ENCODE assay signal across 9 cellular contexts in genomic region chr12:65170245-65170881, GRCh38. TPM values are rescaled to one million over a fixed set of nuclear protein-coding genes. Genes with fewer than 3 reads are reported as not detected.
A peak's percentile ranks its signal among the peaks of the same experiment; 100 is the strongest.
DNase-seq lines count a peak whose midpoint lies in the region; ATAC-seq, FAIRE-seq and TF ChIP-seq lines count a peak whose summit lies in the region.
"Had no signal": no experiment of that assay in that cellular context is flagged by ENCODE, and none has a peak within 500 bp of the region (broad histone marks: within the 10 kb centered on the region; RNA-seq: fewer than 3 reads in every experiment).

No MANE protein-coding gene starts in this region.

- ATAC-seq in GM21367 (IDR thresholded peaks at IDR 0.05; ENCODE audit: unreplicated experiment) = peak; percentile 48
- ATAC-seq in left ventricle myocardium superior = peak; percentile 72

- no peaks in the 10 kb centered on the region for H3K9me2 ChIP-seq in SK-N-SH

- TF ChIP-seq EP300 in SK-N-SH (IDR thresholded peaks at IDR 0.05; ENCODE audit: borderline replicate concordance in 1 of 2, low read depth in 1 of 2, low read length in 1 of 2) = no peak

- TF ChIP-seq POLR2A in vagina (IDR thresholded peaks at IDR 0.05) = no peak

- peaks cover 41% of the 10 kb centered on the region for H4K20me1 ChIP-seq in SK-N-SH (ENCODE audit: insufficient read depth)

- H3K9ac ChIP-seq in SK-N-SH = peak overlapping the region; percentile 94
- peak overlapping the region; percentile 94 for H3K9ac ChIP-seq in adipocyte (ENCODE audit: low read length)

- no peaks in the 10 kb centered on the region; the same call in 1 of the 2 replicates for H3K27me3 ChIP-seq in SK-N-SH (ENCODE audit: insufficient read depth)
- peaks cover 5% of the 10 kb centered on the region for H3K27me3 ChIP-seq in adipocyte (replicated peaks; ENCODE audit: control insufficient read depth, insufficient read depth, low read length)
- no peaks in the 10 kb centered on the region for H3K27me3 ChIP-seq in vagina

- CTCF ChIA-PET in SK-N-SH (lab: Yijun Ruan, JAX) = interaction anchor here (1.1 to 1.4 kb wide), 2 partner anchors 11 to 62 kb away, joined by 3 to 4 read pairs; no protein-coding TSS in a partner anchor

- peaks cover 12% of the 10 kb centered on the region for H3F3A ChIP-seq in SK-N-SH (replicated peaks; ENCODE audit: insufficient read depth)

- TF ChIP-seq CTCF in D721Med (IDR thresholded peaks at IDR 0.05; ENCODE audit: insufficient read depth, missing control alignments) (no peak), SK-N-SH (IDR thresholded peaks at IDR 0.05) (peak; percentile 1; the same call in 1 of the 2 replicates), vagina (IDR thresholded peaks at IDR 0.05) (no peak)

- H3K4me2 ChIP-seq in SK-N-SH = peak overlapping the region; percentile 86

- no peak for TF ChIP-seq RAD21 in SK-N-SH (IDR thresholded peaks at IDR 0.05; ENCODE audit: low read length)

- H3K9me3 ChIP-seq in SK-N-SH = no peaks in the 10 kb centered on the region
- H3K9me3 ChIP-seq in adipocyte (ENCODE audit: control insufficient read depth, low read length) = no peaks in the 10 kb centered on the region
- no peaks in the 10 kb centered on the region for H3K9me3 ChIP-seq in vagina

- H3K79me2 ChIP-seq in SK-N-SH (ENCODE audit: insufficient read depth) = peaks cover 57% of the 10 kb centered on the region

- peak overlapping the region; percentile 100; the same call in 1 of the 2 replicates for H2AFZ ChIP-seq in SK-N-SH (ENCODE audit: low read depth)

- 20% methylated on average over 21 of the region's 44 CpGs for WGBS in SK-N-SH (ENCODE audit: low lambda C conversion rate)

- H3K36me3 ChIP-seq in SK-N-SH (replicated peaks in 1 of 2; ENCODE audit: control insufficient read depth in 1 of 2, insufficient read depth in 2 of 2, low read length in 1 of 2) (peaks cover 5 to 11% of the 10 kb centered on the region in 2 experiments), adipocyte (ENCODE audit: control insufficient read depth, insufficient read depth, low read length, severe bottlenecking) (no peaks in the 10 kb centered on the region), vagina (peaks cover 0 to 6% of the 10 kb centered on the region in 2 donors)

- POLR2A ChIA-PET in SK-N-SH (lab: Yijun Ruan, JAX) = interaction anchor here (1.4 kb wide), 1 partner anchor 62 kb away, joined by 6 read pairs; no protein-coding TSS in a partner anchor

- DNase-seq in D721Med (ENCODE audit: insufficient read length, low spot score) (peak; percentile 20), HT1080 (ENCODE audit: low read depth) (peak; percentile 64), SK-N-SH (peak; percentile 63), adipocyte (ENCODE audit: low read depth) (peak; percentile 86), left ventricle myocardium superior (peak; percentile 70), putamen (ENCODE audit: low spot score) (peak; percentile 21), vagina (ENCODE audit: extremely low spot score in 2 of 2) (peak in 1 of 2 donors; percentile 90)

- intact Hi-C loops in left ventricle myocardium superior (cut with micrococcal nuclease) = no loop called here
- intact Hi-C loops in vagina (cut with DNase I) = no loop called here

- H3K4me3 ChIP-seq in SK-N-SH (ENCODE audit: low read depth in 2 of 2, low read length in 1 of 2) (peak overlapping the region; percentile 93 to 94), adipocyte (ENCODE audit: low read length) (peak overlapping the region; percentile 100), vagina (peak overlapping the region; percentile 58 to 75)

- H3K27ac ChIP-seq in SK-N-SH (ENCODE audit: low read depth in 2 of 2, low read length in 1 of 2) = peak overlapping the region in 1 of 2 experiments; percentile 89; a peak in 2 of 4 replicates
- H3K27ac ChIP-seq in vagina = peak overlapping the region; percentile 87

- H3K4me1 ChIP-seq in SK-N-SH (ENCODE audit: control insufficient read depth in 1 of 2, insufficient read depth in 2 of 2, low read depth in 1 of 2, low read length in 1 of 2) (peaks cover 12 to 18% of the 10 kb centered on the region in 2 experiments; a peak in 3 of 4 replicates), adipocyte (ENCODE audit: control insufficient read depth, insufficient read depth, low read length) (peaks cover 43% of the 10 kb centered on the region), vagina (peaks cover 59% of the 10 kb centered on the region)

- FAIRE-seq in D721Med (lab: Jason Lieb, UNC) = no peak

TF ChIP-seq in SK-N-SH, 30 proteins besides CTCF, POLR2A, EP300 and RAD21:
- no peak for TF ChIP-seq GABPA (IDR thresholded peaks at IDR 0.05; ENCODE audit: low read depth)
- peak; percentile 67 for TF ChIP-seq PBX3 (IDR thresholded peaks at IDR 0.05)
- 0 out of 2 replicates have a peak, but pooled peaks have one; percentile 14 for TF ChIP-seq MAX (IDR thresholded peaks at IDR 0.05; ENCODE audit: low read depth)

RNA-seq across cellular contexts. Expression of gene LEMD3, which starts 1.0 kb away (rescaled TPM):
- 23.7 and 24.8 TPM in 2 replicates for total RNA-seq in HT1080 (2014; rRNA removed; shearing (Covaris generic))
- 9.6 and 13.9 TPM in 2 replicates for polyA plus RNA-seq in HT1080 (2015; cell fraction: cytosol; rRNA removed)
- 40.3 and 50.3 TPM in 2 replicates for polyA plus RNA-seq in HT1080 (2015; cell fraction: nucleus; rRNA removed)
- 4.4 and 6.1 TPM in 2 replicates for polyA plus RNA-seq in SK-N-SH (2012; rRNA removed)
- polyA plus RNA-seq in SK-N-SH (2012; cell fraction: cytosol; rRNA removed) = 4.6 and 5.1 TPM in 2 replicates
- polyA plus RNA-seq in SK-N-SH (2012; cell fraction: nucleus; rRNA removed) = 11.7 and 12.8 TPM in 2 replicates
- total RNA-seq in left ventricle myocardium superior (16.8 TPM), vagina (35.8 TPM)

RNA-seq across cellular contexts. Expression of gene WIF1, which starts 49.3 kb away (rescaled TPM):
- not detected in 2 replicates for total RNA-seq in HT1080 (2014; rRNA removed; shearing (Covaris generic))
- polyA plus RNA-seq in HT1080 (2015; cell fraction: cytosol; rRNA removed) = not detected in 2 replicates
- polyA plus RNA-seq in HT1080 (2015; cell fraction: nucleus; rRNA removed) = not detected in 2 replicates
- not detected in 2 replicates for polyA plus RNA-seq in SK-N-SH (2012; rRNA removed)
- 0.03 TPM in 1 of 2 replicates, not detected in the other for polyA plus RNA-seq in SK-N-SH (2012; cell fraction: cytosol; rRNA removed)
- polyA plus RNA-seq in SK-N-SH (2012; cell fraction: nucleus; rRNA removed) = not detected in 2 replicates
- total RNA-seq in left ventricle myocardium superior (not detected), vagina (27.3 TPM)
- total RNA-seq: glomerular endothelial cell had no signal

Comparison
In these comparisons a context has a peak if more than half of its experiments do, and no peak if none do; other contexts are left out.
1. RNA of gene WIF1, which starts 49.3 kb away (total RNA-seq): 27.3 TPM in vagina (single experiment); not detected in left ventricle myocardium superior (single experiment) and not detected in HT1080; every median in the first group is over 10 times any median in the second.
2. Peak in every context shown above with its lines, with median percentiles within 50 percentile points of each other: H3K4me3 ChIP-seq.